ENCODE assay signal across 1 cellular context in genomic region chr10:119320981-119321380, GRCh38.
A peak's percentile ranks its signal among the peaks of the same experiment; 100 is the strongest.
TF ChIP-seq lines count a peak whose summit lies in the region.

No MANE protein-coding gene starts in this region.

TF ChIP-seq in GM12878, 131 proteins besides CTCF, POLR2A, EP300 and RAD21 (continued from another document):
- TF ChIP-seq ZBTB33 (IDR thresholded peaks at IDR 0.05) (no peak), CBX3 (IDR thresholded peaks at IDR 0.05; ENCODE audit: borderline replicate concordance, low read depth) (no peak), POU2F2 (IDR thresholded peaks at IDR 0.05; ENCODE audit: borderline replicate concordance, low read depth, low read length) (no peak), POLR2AphosphoS2 (IDR thresholded peaks at IDR 0.05; ENCODE audit: low read depth, low read length) (no peak), IKZF2 (IDR thresholded peaks at IDR 0.05) (no peak), SPI1 (IDR thresholded peaks at IDR 0.05; ENCODE audit: borderline replicate concordance, insufficient read depth, low read depth, low read length) (peak; percentile 46; the same call in 1 of the 2 replicates), TCF12 (IDR thresholded peaks at IDR 0.05; ENCODE audit: low read depth, low read length) (no peak), NFYA (IDR thresholded peaks at IDR 0.05; ENCODE audit: borderline replicate concordance, low read depth, low read length) (no peak), CEBPZ (IDR thresholded peaks at IDR 0.05; ENCODE audit: low read depth, low read length) (no peak), REST (IDR thresholded peaks at IDR 0.05; ENCODE audit: low read depth, low read length) (no peak), RCOR1 (conservative IDR thresholded peaks at IDR 0.05; ENCODE audit: low read depth, low read length) (no peak), NFIC (IDR thresholded peaks at IDR 0.05; ENCODE audit: low read depth, low read length) (no peak), SREBF2 (IDR thresholded peaks at IDR 0.05; ENCODE audit: low read length) (no peak), E2F4 (IDR thresholded peaks at IDR 0.05; ENCODE audit: low read depth, low read length) (no peak), EZH2 (IDR thresholded peaks at IDR 0.05; ENCODE audit: borderline replicate concordance, control insufficient read depth, low read depth, low read length) (no peak), TARDBP (IDR thresholded peaks at IDR 0.05; ENCODE audit: borderline replicate concordance) (no peak), EED (IDR thresholded peaks at IDR 0.05; ENCODE audit: low read depth) (0 out of 2 replicates have a peak, but pooled peaks have one; percentile 38)
